ENCODE assay signal across 8 cellular contexts in genomic region chr7:42691030-42691639, GRCh38.
A peak's percentile ranks its signal among the peaks of the same experiment; 100 is the strongest.
DNase-seq lines count a peak whose midpoint lies in the region; ATAC-seq and TF ChIP-seq lines count a peak whose summit lies in the region.

No MANE protein-coding gene starts in this region.

- DNase-seq in SKM-1 treated with dmso at 0.1 percent for 144 hours (lab: John Stamatoyannopoulos, UW; ENCODE audit: unreplicated experiment) (peak; percentile 28), SKM-1 (lab: John Stamatoyannopoulos, UW; ENCODE audit: unreplicated experiment) (no peak), SJCRH30 (peak; percentile 22 to 63), cardiac muscle cell (ENCODE audit: low read depth in 1 of 2, low spot score in 1 of 2) (peak; percentile 74 to 86), smooth muscle cell of the brain vasculature (ENCODE audit: low read depth, low spot score) (peak; percentile 44), NCI-H2107 (lab: John Stamatoyannopoulos, UW) (no peak), NCI-H187 treated with DMSO at 0.1 percent for 48 hours (lab: John Stamatoyannopoulos, UW) (no peak)

- H3K36me3 ChIP-seq in SJCRH30, result no peaks in the 10 kb centered on the region
- H3K36me3 ChIP-seq in cardiac muscle cell, result no peaks in the 10 kb centered on the region

- H3K4me3 ChIP-seq in SJCRH30 (no peak overlapping the region), cardiac muscle cell (no peak overlapping the region)

- no peak for ATAC-seq in HG02642 (IDR thresholded peaks at IDR 0.05; ENCODE audit: poor library complexity, unreplicated experiment)

- 0 out of 2 replicates have a peak, but pooled peaks cover 5% of the 10 kb centered on the region for H3K9me3 ChIP-seq in SJCRH30 (replicated peaks)
- no peaks in the 10 kb centered on the region for H3K9me3 ChIP-seq in cardiac muscle cell (ENCODE audit: low read depth)

- 0 out of 2 replicates have a peak, but pooled peaks cover 3% of the 10 kb centered on the region for H3K27me3 ChIP-seq in SJCRH30
- H3K27me3 ChIP-seq in cardiac muscle cell, result no peaks in the 10 kb centered on the region

- peak; percentile 82 for TF ChIP-seq CTCF in cardiac muscle cell (IDR thresholded peaks at IDR 0.05; ENCODE audit: low read depth, low read length)

- H3K27ac ChIP-seq in SJCRH30 (no peak overlapping the region), cardiac muscle cell (no peak overlapping the region)

- H3K4me1 ChIP-seq in SJCRH30 (no peaks in the 10 kb centered on the region), cardiac muscle cell (ENCODE audit: low read depth) (peaks cover 2% of the 10 kb centered on the region)

Comparison
In these comparisons a context has a peak if more than half of its experiments do, and no peak if none do; other contexts are left out.
1. DNase-seq: peak in SKM-1 treated with dmso at 0.1 percent for 144 hours (single experiment), SJCRH30 (2 of 2), cardiac muscle cell (2 of 2) and smooth muscle cell of the brain vasculature (single experiment); none in SKM-1 (single experiment), NCI-H2107 (single experiment) and NCI-H187 treated with DMSO at 0.1 percent for 48 hours (single experiment).